18 cellular contexts compared by ENCODE assay signal in the genomic region with DNA sequence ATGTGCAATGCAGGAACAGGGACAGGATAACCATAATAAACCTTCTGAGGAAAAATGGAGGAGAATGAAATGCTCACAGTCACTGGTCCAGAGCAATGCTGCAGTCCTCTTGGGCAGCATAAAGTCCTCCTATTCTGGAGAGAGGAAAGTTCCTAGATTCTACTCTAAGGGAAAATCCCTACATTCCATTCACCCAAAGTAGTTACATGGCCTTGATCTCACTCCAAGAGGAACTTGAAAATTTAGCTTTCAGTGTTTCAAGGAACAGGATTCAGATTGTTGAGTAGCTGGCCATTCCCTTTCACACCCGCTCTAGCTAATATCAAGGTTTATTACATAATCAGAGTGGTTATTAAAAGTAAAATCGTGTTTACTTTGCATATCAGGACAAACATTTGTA.
"Had no signal": no experiment of that assay in that cellular context is flagged by ENCODE, and none has a peak within 500 bp of the region (broad histone marks: within the 10 kb centered on the region; RNA-seq: fewer than 3 reads in every experiment).

No MANE protein-coding gene starts in this region.

- H3K4me3 ChIP-seq: cardiac muscle cell, dorsolateral prefrontal cortex, gastrocnemius medialis, heart left ventricle, sigmoid colon, testis had no signal

- H3K9me3 Mint-ChIP-seq: endodermal cell; stimulated activated memory B cell treated with anti-CD40 and anti-IgM and Interleukin-4, amounts not matched to agents 10 μg/mL and 1 μg/mL and 100 μg/mL, for 72 hours; type B pancreatic cell had no signal

- H3K27me3 Mint-ChIP-seq: stimulated activated memory B cell treated with anti-CD40 and anti-IgM and Interleukin-4, amounts not matched to agents 10 μg/mL and 1 μg/mL and 100 μg/mL, for 72 hours; T-helper 17 cell; type B pancreatic cell had no signal

- H3K4me3 Mint-ChIP-seq: activated T-helper 1 cell treated with anti-CD3 and anti-CD28 coated beads, Interleukin-12 subunit alpha, Interleukin-12 subunit beta, Interleukin-2, Interleukin-4 antibody, amounts not matched to agents 30 ng/mL and 10 ng/mL and 1 ng/mL, durations not matched to agents 14 hours and 24 hours and 36 hours; endodermal cell; natural killer cell; stimulated activated memory B cell treated with anti-CD40 and anti-IgM and Interleukin-4, amounts not matched to agents 10 μg/mL and 1 μg/mL and 100 μg/mL, for 72 hours; T-helper 17 cell; type B pancreatic cell had no signal

- DNase-seq: activated CD4-positive, alpha-beta T cell treated with anti-CD3 and anti-CD28 coated beads, Interleukin-2, amount 50 U/mL, for 48 hours; activated gamma-delta T cell treated with Interleukin-2 at 50 U/mL for 16 hours; dorsolateral prefrontal cortex; endodermal cell; gastrocnemius medialis; heart left ventricle; left ventricle myocardium superior; mesendoderm; natural killer cell; sigmoid colon; stimulated activated CD4-positive, alpha-beta T cell treated with anti-CD3 and anti-CD28 coated beads, Interleukin-4, amount 100 ng/mL, for 4 hours; T-helper 17 cell; testis had no signal

- ATAC-seq: activated naive CD4-positive, alpha-beta T cell treated with anti-CD3 and anti-CD28 coated beads, Interleukin-2, amount 50 U/mL, for 72 hours; gastrocnemius medialis; heart left ventricle; left ventricle myocardium superior; natural killer cell; stimulated activated memory B cell treated with anti-CD40 and anti-IgM and Interleukin-4, amounts not matched to agents 10 μg/mL and 1 μg/mL and 100 μg/mL, for 72 hours; T-helper 17 cell had no signal

- H3K4me1 Mint-ChIP-seq: natural killer cell; stimulated activated memory B cell treated with anti-CD40 and anti-IgM and Interleukin-4, amounts not matched to agents 10 μg/mL and 1 μg/mL and 100 μg/mL, for 72 hours; T-helper 17 cell had no signal

- H3K27ac Mint-ChIP-seq: activated naive CD4-positive, alpha-beta T cell treated with anti-CD3 and anti-CD28 coated beads, Interleukin-2, amount 50 U/mL, for 72 hours; activated T-helper 1 cell treated with anti-CD3 and anti-CD28 coated beads, Interleukin-12 subunit alpha, Interleukin-12 subunit beta, Interleukin-2, Interleukin-4 antibody, amounts not matched to agents 30 ng/mL and 10 ng/mL and 1 ng/mL, durations not matched to agents 14 hours and 24 hours and 36 hours; endodermal cell; natural killer cell; stimulated activated memory B cell treated with anti-CD40 and anti-IgM and Interleukin-4, amounts not matched to agents 10 μg/mL and 1 μg/mL and 100 μg/mL, for 72 hours; T-helper 17 cell; type B pancreatic cell had no signal

- H3K36me3 Mint-ChIP-seq: activated naive CD4-positive, alpha-beta T cell treated with anti-CD3 and anti-CD28 coated beads, Interleukin-2, amount 50 U/mL, for 72 hours; natural killer cell; stimulated activated memory B cell treated with anti-CD40 and anti-IgM and Interleukin-4, amounts not matched to agents 10 μg/mL and 1 μg/mL and 100 μg/mL, for 72 hours; type B pancreatic cell had no signal
